ENCODE assay signal across 1 cellular context in genomic region chr9:136648746-136649145, GRCh38.
TF ChIP-seq lines count a peak whose summit lies in the region.

No MANE protein-coding gene starts in this region.

TF ChIP-seq in HepG2, 621 proteins besides CTCF, POLR2A, EP300 and RAD21 (continued from another document):
- TF ChIP-seq, protein P1, sequence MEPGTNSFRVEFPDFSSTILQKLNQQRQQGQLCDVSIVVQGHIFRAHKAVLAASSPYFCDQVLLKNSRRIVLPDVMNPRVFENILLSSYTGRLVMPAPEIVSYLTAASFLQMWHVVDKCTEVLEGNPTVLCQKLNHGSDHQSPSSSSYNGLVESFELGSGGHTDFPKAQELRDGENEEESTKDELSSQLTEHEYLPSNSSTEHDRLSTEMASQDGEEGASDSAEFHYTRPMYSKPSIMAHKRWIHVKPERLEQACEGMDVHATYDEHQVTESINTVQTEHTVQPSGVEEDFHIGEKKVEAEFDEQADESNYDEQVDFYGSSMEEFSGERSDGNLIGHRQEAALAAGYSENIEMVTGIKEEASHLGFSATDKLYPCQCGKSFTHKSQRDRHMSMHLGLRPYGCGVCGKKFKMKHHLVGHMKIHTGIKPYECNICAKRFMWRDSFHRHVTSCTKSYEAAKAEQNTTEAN (CRISPR knock-in tag; conservative IDR thresholded peaks at IDR 0.05), result no peak
- TF ChIP-seq MTA1 (CRISPR knock-in tag; IDR thresholded peaks at IDR 0.05; ENCODE audit: borderline replicate concordance), result no peak
- no peak for TF ChIP-seq NPAS2 (CRISPR knock-in tag; IDR thresholded peaks at IDR 0.05; ENCODE audit: borderline replicate concordance)
